In genomic region chr7:117138474-117138873, GRCh38 we compare ENCODE assay signal across 21 cellular contexts.
"Had no signal": no experiment of that assay in that cellular context is flagged by ENCODE, and none has a peak within 500 bp of the region (broad histone marks: within the 10 kb centered on the region; RNA-seq: fewer than 3 reads in every experiment).

No MANE protein-coding gene starts in this region.

- H3K4me3 Mint-ChIP-seq: immature natural killer cell; naive thymus-derived CD8-positive, alpha-beta T cell; stimulated activated naive B cell treated with anti-CD40 and anti-IgM and Interleukin-4, amounts not matched to agents 10 μg/mL and 1 μg/mL and 100 μg/mL, for 72 hours had no signal

- ATAC-seq: gastrocnemius medialis; mucosa of descending colon; naive thymus-derived CD8-positive, alpha-beta T cell; sciatic nerve; stimulated activated naive B cell treated with anti-CD40 and anti-IgM and Interleukin-4, amounts not matched to agents 10 μg/mL and 1 μg/mL and 100 μg/mL, for 72 hours had no signal

- H3K27me3 Mint-ChIP-seq: naive thymus-derived CD8-positive, alpha-beta T cell; stimulated activated naive B cell treated with anti-CD40 and anti-IgM and Interleukin-4, amounts not matched to agents 10 μg/mL and 1 μg/mL and 100 μg/mL, for 72 hours had no signal

- H3K27ac Mint-ChIP-seq: immature natural killer cell; naive thymus-derived CD8-positive, alpha-beta T cell; stimulated activated naive B cell treated with anti-CD40 and anti-IgM and Interleukin-4, amounts not matched to agents 10 μg/mL and 1 μg/mL and 100 μg/mL, for 72 hours had no signal

- H3K4me3 ChIP-seq: esophagus muscularis mucosa, gastrocnemius medialis, mucosa of descending colon, spleen, stomach, thoracic aorta, transverse colon, uterus had no signal

- H3K36me3 ChIP-seq: transverse colon, uterus had no signal

- H3K27me3 ChIP-seq: esophagus muscularis mucosa, gastrocnemius medialis, spleen, stomach, transverse colon, uterus had no signal

- H3K27ac ChIP-seq: epithelial cell of prostate, esophagus muscularis mucosa, gastrocnemius medialis, stomach, thoracic aorta, transverse colon, uterus had no signal

- DNase-seq: cortex of kidney; effector memory CD4-positive, alpha-beta T cell; gastrocnemius medialis; immature natural killer cell; mucosa of descending colon; naive thymus-derived CD8-positive, alpha-beta T cell; posterior cingulate gyrus; spleen; stimulated activated CD4-positive, alpha-beta T cell treated with anti-CD3 and anti-CD28 coated beads, Interleukin-15, amount 100 ng/mL, for 24 hours; stimulated activated CD4-positive, alpha-beta T cell treated with anti-CD3 and anti-CD28 coated beads, Interleukin-1b, Interleukin-23, amount 100 ng/mL, for 48 hours; stimulated activated CD4-positive, alpha-beta T cell treated with anti-CD3 and anti-CD28 coated beads, Interleukin-4, amount 100 ng/mL, for 24 hours; stimulated activated naive B cell treated with anti-CD40 and anti-IgM and Interleukin-4, amounts not matched to agents 10 μg/mL and 1 μg/mL and 100 μg/mL, for 72 hours; stomach; substantia nigra; transverse colon; uterus had no signal

- H3K4me1 ChIP-seq: esophagus muscularis mucosa, gastrocnemius medialis, transverse colon, uterus had no signal

- FAIRE-seq: endometrium had no signal

- H3K9me3 ChIP-seq: esophagus muscularis mucosa, gastrocnemius medialis, mucosa of descending colon, spleen, stomach, thoracic aorta, transverse colon, uterus had no signal

- H3K9me3 Mint-ChIP-seq: immature natural killer cell; naive thymus-derived CD8-positive, alpha-beta T cell; stimulated activated naive B cell treated with anti-CD40 and anti-IgM and Interleukin-4, amounts not matched to agents 10 μg/mL and 1 μg/mL and 100 μg/mL, for 72 hours had no signal
